ENCODE assay signal across 8 cellular contexts in genomic region chr20:47854687-47855212, GRCh38.
DNase-seq lines count a peak whose midpoint lies in the region; ATAC-seq and TF ChIP-seq lines count a peak whose summit lies in the region.

No MANE protein-coding gene starts in this region.

- no peak overlapping the region for H3K9ac ChIP-seq in OCI-LY1 (ENCODE audit: low read length)

- H3K4me1 ChIP-seq in OCI-LY1 (ENCODE audit: insufficient read depth, low read length, severe bottlenecking) (no peaks in the 10 kb centered on the region), stomach (peaks cover 0 to 9% (median 0%) of the 10 kb centered on the region in 4 donors), aorta (ENCODE audit: control insufficient read depth in 1 of 2, insufficient read depth in 2 of 2, low read length in 2 of 2) (peaks cover 0 to 2% of the 10 kb centered on the region in 2 donors)

- H3K79me2 ChIP-seq in OCI-LY1 (ENCODE audit: insufficient read depth, low read length) = no peaks in the 10 kb centered on the region

- TF ChIP-seq CTCF in GM20000 (IDR thresholded peaks at IDR 0.05; ENCODE audit: extremely low read depth, missing control alignments) = peak; percentile 52
- peak; percentile 48 for TF ChIP-seq CTCF in OCI-LY1 (IDR thresholded peaks at IDR 0.05; ENCODE audit: low read length)
- no peak for TF ChIP-seq CTCF in stomach (IDR thresholded peaks at IDR 0.05)

- TF ChIP-seq EP300 in stomach (IDR thresholded peaks at IDR 0.05) = no peak

- no peak overlapping the region for H3K27ac ChIP-seq in OCI-LY1 (ENCODE audit: low read depth, low read length, poor library complexity, severe bottlenecking)
- H3K27ac ChIP-seq in stomach = no peak overlapping the region
- no peak overlapping the region for H3K27ac ChIP-seq in aorta (ENCODE audit: low read depth in 1 of 2, low read length in 2 of 2)

- intact Hi-C loops in stomach (cut with DNase I; ENCODE audit: low total_unique reads) = no loop called here
- intact Hi-C loops in aorta (cut with DNase I) = loop anchor here (5.0 kb wide), 2 partner anchors 57 to 62 kb away; no protein-coding TSS in a partner anchor

- no peak overlapping the region for H2AFZ ChIP-seq in OCI-LY1 (ENCODE audit: low read length)

- 72 to 76% (median 74%) methylated on average over 10 of the region's 10 CpGs for WGBS in stomach, 5 donors
- 92 to 94% methylated on average over 10 of the region's 10 CpGs for WGBS in aorta, 2 donors

- no peak for TF ChIP-seq POLR2A in stomach (IDR thresholded peaks at IDR 0.05)

- no peak overlapping the region for H3K4me3 ChIP-seq in OCI-LY1 (ENCODE audit: low read depth, low read length, poor library complexity, severe bottlenecking)
- no peak overlapping the region for H3K4me3 ChIP-seq in stomach
- no peak overlapping the region for H3K4me3 ChIP-seq in aorta (ENCODE audit: low read length in 2 of 2)

- no peaks in the 10 kb centered on the region for H3F3A ChIP-seq in OCI-LY1 (ENCODE audit: insufficient read depth, low read length)

- DNase-seq in AG08395 (ENCODE audit: low spot score) (peak; percentile 60), GM20000 (ENCODE audit: low spot score) (peak; percentile 56), fibroblast of the conjunctiva (ENCODE audit: low read depth) (peak; percentile 24), stomach (no peak), globus pallidus (ENCODE audit: low spot score) (no peak), aorta (no peak)

- no peaks in the 10 kb centered on the region for H3K9me3 ChIP-seq in OCI-LY1 (ENCODE audit: low read length)
- peaks cover 0 to 3% (median 0%) of the 10 kb centered on the region in 4 donors for H3K9me3 ChIP-seq in stomach
- no peaks in the 10 kb centered on the region for H3K9me3 ChIP-seq in aorta (ENCODE audit: control insufficient read depth, low read length)

- ATAC-seq in aorta (ENCODE audit: low FRiP score) = no peak
- no peak for ATAC-seq in GM19395 (IDR thresholded peaks at IDR 0.05; ENCODE audit: unreplicated experiment)

- no peaks in the 10 kb centered on the region for H3K9me2 ChIP-seq in OCI-LY1 (ENCODE audit: low read depth, low read length)

- H3K36me3 ChIP-seq in OCI-LY1 (ENCODE audit: insufficient read depth, low read length) (no peaks in the 10 kb centered on the region), stomach (no peaks in the 10 kb centered on the region), aorta (ENCODE audit: control insufficient read depth in 1 of 2, insufficient read depth in 2 of 2, low read length in 1 of 2) (no peaks in the 10 kb centered on the region)

- no peak overlapping the region for H3K4me2 ChIP-seq in OCI-LY1 (ENCODE audit: low read length)

- no peaks in the 10 kb centered on the region for H4K20me1 ChIP-seq in OCI-LY1 (ENCODE audit: insufficient read depth, low read length)

- H3K27me3 ChIP-seq in OCI-LY1 (ENCODE audit: insufficient read depth, low read length) = no peaks in the 10 kb centered on the region; the same call in 1 of the 2 replicates
- H3K27me3 ChIP-seq in stomach = peaks cover 0 to 34% (median 2%) of the 10 kb centered on the region in 3 donors
- no peaks in the 10 kb centered on the region for H3K27me3 ChIP-seq in aorta (ENCODE audit: control insufficient read depth in 1 of 2, insufficient read depth in 2 of 2, low read length in 1 of 2)

Comparison
In these comparisons a context has a peak if more than half of its experiments do, and no peak if none do; other contexts are left out.
1. DNase-seq: peak in AG08395 (single experiment), GM20000 (single experiment) and fibroblast of the conjunctiva (single experiment); none in stomach (single experiment), globus pallidus (single experiment) and aorta (0 of 2).
2. CTCF ChIP-seq: peak in GM20000 (single experiment) and OCI-LY1 (single experiment); none in stomach (0 of 7).